ENCODE assay signal across 19 cellular contexts in the genomic region with DNA sequence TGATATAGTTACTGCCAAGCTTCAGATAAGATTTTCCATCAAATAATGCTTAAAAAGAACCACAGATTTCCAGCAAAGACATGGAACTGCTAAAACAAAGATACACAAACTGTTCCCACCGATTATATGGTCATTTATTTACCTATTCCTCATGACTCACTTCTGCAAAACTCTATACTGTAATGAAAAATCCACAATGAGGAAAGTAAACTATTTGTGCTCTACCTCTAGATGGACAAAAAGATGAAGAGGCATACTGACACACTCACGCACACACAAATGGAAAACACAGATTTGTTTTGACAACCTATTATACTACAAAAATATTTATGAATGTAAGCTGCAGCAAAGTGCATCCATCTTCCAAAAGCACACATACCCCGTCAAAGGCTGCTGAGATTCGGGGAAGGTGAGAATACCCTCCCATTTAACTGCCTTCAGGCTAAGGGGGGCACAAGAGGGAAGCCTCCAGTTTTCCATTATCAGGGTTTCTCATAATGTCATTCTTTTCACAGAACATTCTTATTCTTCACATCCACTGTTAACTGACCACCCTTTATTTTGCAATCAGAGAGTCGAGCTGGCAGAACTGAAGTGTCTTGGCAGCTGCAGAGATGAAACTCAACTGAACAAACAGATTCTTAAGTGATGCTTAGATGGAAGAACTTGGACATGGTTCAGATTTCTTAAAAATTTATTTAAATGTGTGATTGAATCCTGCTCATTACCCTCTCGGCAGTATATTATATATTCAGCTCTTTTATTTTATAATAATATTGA.
DNase-seq lines count a peak whose midpoint lies in the region; ATAC-seq, FAIRE-seq and TF ChIP-seq lines count a peak whose summit lies in the region.
"Had no signal": no experiment of that assay in that cellular context is flagged by ENCODE, and none has a peak within 500 bp of the region (broad histone marks: within the 10 kb centered on the region; RNA-seq: fewer than 3 reads in every experiment).

No MANE protein-coding gene starts in this region.

- H3K36me3 ChIP-seq in gastrocnemius medialis: no peaks in the 10 kb centered on the region
- H3K36me3 ChIP-seq: uterus had no signal

- TF ChIP-seq CTCF in AG04450 (IDR thresholded peaks at IDR 0.05; ENCODE audit: low read depth, low read length) (no peak), gastrocnemius medialis (IDR thresholded peaks at IDR 0.05 in 4 of 5, conservative IDR thresholded peaks at IDR 0.05 in 1 of 5) (no peak)

- H3K9me3 ChIP-seq in AG04450 (ENCODE audit: control insufficient read depth, insufficient read depth, low read length) (no peaks in the 10 kb centered on the region), gastrocnemius medialis (no peaks in the 10 kb centered on the region)
- H3K9me3 ChIP-seq: SK-N-SH, uterus had no signal

- H3K4me3 ChIP-seq in AG04450 (ENCODE audit: low read depth, low read length): no peak overlapping the region
- H3K4me3 ChIP-seq in gastrocnemius medialis: no peak overlapping the region
- H3K4me3 ChIP-seq: uterus had no signal

- intact Hi-C loops in gastrocnemius medialis (cut with DNase I; ENCODE audit: low total_unique reads): loop anchor here (2.0 kb wide), 1 partner anchor 13 kb away; no protein-coding TSS in a partner anchor

- H3K27me3 ChIP-seq in AG04450 (ENCODE audit: control insufficient read depth, insufficient read depth, low read length): no peaks in the 10 kb centered on the region
- H3K27me3 ChIP-seq in gastrocnemius medialis: no peaks in the 10 kb centered on the region
- H3K27me3 ChIP-seq: uterus had no signal

- DNase-seq in AG04450 (ENCODE audit: low read depth, low spot score) (no peak), HCEC 1CT (peak; percentile 15), fibroblast of peridontal ligament (ENCODE audit: extremely low read depth) (peak; percentile 90), gastrocnemius medialis (peak in 1 of 2 donors; percentile 53), GM12891 (ENCODE audit: insufficient read length, low spot score) (no peak), ureter (ENCODE audit: low spot score) (no peak)
- no peak for DNase-seq in stimulated activated CD8-positive, alpha-beta memory T cell treated with anti-CD3 and anti-CD28 coated beads, Interleukin-4, amount 100 ng/mL, for 48 hours
- DNase-seq: activated CD4-positive, alpha-beta T cell treated with anti-CD3 and anti-CD28 coated beads for 48 hours; activated effector memory CD4-positive, alpha-beta T cell treated with Interleukin-2 at 50 U/mL for 16 hours; AML-193; amygdala; COR-L47; effector memory CD8-positive, alpha-beta T cell; naive thymus-derived CD8-positive, alpha-beta T cell; NCI-H524 treated with DMSO at 0.1 percent for 48 hours; SK-N-SH had no signal

- peaks cover 14 to 23% of the 10 kb centered on the region in 2 donors for H3K4me1 ChIP-seq in gastrocnemius medialis
- H3K4me1 ChIP-seq: uterus had no signal

- CTCF ChIA-PET in AG04450 (lab: Charles Lee): interaction anchor here (0.9 to 4.7 kb wide), 2 partner anchors 11 to 19 kb away, joined by 5 to 27 read pairs; no protein-coding TSS in a partner anchor

- no peak for FAIRE-seq in GM12891 (lab: Jason Lieb, UNC)

- TF ChIP-seq POLR2A in gastrocnemius medialis (IDR thresholded peaks at IDR 0.05) (no peak), GM12891 (IDR thresholded peaks at IDR 0.05; ENCODE audit: low read depth, low read length) (no peak)

- ATAC-seq in gastrocnemius medialis: peak; percentile 66 to 73
- ATAC-seq in GM21737 (IDR thresholded peaks at IDR 0.05; ENCODE audit: unreplicated experiment): no peak
- ATAC-seq: effector memory CD8-positive, alpha-beta T cell; naive thymus-derived CD8-positive, alpha-beta T cell; stimulated activated memory B cell treated with anti-CD40 and anti-IgM and Interleukin-4, amounts not matched to agents 10 μg/mL and 1 μg/mL and 100 μg/mL, for 72 hours had no signal

- POLR2A ChIA-PET in AG04450 (lab: Yijun Ruan, JAX): interaction anchor here (1.3 kb wide), 1 partner anchor 14 kb away, joined by 6 read pairs; no protein-coding TSS in a partner anchor

- H3K27ac ChIP-seq in AG04450 (ENCODE audit: low read depth, low read length) (peak overlapping the region; percentile 59), gastrocnemius medialis (peak overlapping the region; percentile 15 to 66 (median 37))
- H3K27ac ChIP-seq: uterus had no signal

- in situ Hi-C loops in gastrocnemius medialis (cut with MboI; ENCODE audit: low sequenced_read_pairs in 4 of 4): no loop called here

TF ChIP-seq in GM12891, 5 proteins besides CTCF, POLR2A, EP300 and RAD21:
- no peak for TF ChIP-seq SPI1 (IDR thresholded peaks at IDR 0.05; ENCODE audit: low read depth, low read length)
- no peak for TF ChIP-seq TAF1 (IDR thresholded peaks at IDR 0.05; ENCODE audit: low read depth, low read length)
- no peak for TF ChIP-seq POU2F2 (IDR thresholded peaks at IDR 0.05; ENCODE audit: low read depth, low read length)
- TF ChIP-seq PAX5 (IDR thresholded peaks at IDR 0.05; ENCODE audit: insufficient read depth, low read length, severe bottlenecking): no peak
- TF ChIP-seq POLR2AphosphoS5 (IDR thresholded peaks at IDR 0.05; ENCODE audit: low read depth, low read length): no peak

Comparison
In these comparisons a context has a peak if more than half of its experiments do, and no peak if none do; other contexts are left out.
1. DNase-seq: peak in HCEC 1CT (single experiment) and fibroblast of peridontal ligament (single experiment); none in AG04450 (single experiment), GM12891 (single experiment), ureter (single experiment) and stimulated activated CD8-positive, alpha-beta memory T cell treated with anti-CD3 and anti-CD28 coated beads, Interleukin-4, amount 100 ng/mL, for 48 hours (single experiment).